25 cellular contexts compared by ENCODE assay signal in the genomic region with DNA sequence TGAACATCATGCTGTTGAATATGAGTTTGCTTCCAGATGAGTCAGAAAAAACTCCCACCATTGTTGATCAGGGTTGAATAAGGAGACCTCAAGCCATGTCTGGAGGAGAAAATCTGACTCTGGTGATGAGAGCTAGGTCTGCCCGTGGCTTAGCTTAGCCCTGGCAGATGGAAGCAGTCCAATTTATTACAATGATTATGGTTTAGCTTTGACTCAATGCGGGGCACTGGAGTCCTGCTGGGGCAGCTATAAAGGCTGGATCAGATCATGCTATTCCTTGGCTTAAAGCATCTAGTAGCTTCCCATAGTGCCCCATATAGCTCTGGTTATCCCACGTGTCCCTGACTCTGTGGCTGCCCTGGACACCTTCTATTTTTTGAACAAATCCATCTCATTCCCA.
"Had no signal": no experiment of that assay in that cellular context is flagged by ENCODE, and none has a peak within 500 bp of the region (broad histone marks: within the 10 kb centered on the region; RNA-seq: fewer than 3 reads in every experiment).

No MANE protein-coding gene starts in this region.

- DNase-seq: colonic mucosa; dermis blood vessel endothelial cell; effector memory CD4-positive, alpha-beta T cell; foreskin keratinocyte; heart right ventricle; hippocampal formation; left cardiac atrium; left lung; naive thymus-derived CD8-positive, alpha-beta T cell; nucleus accumbens; stimulated activated CD4-positive, alpha-beta T cell treated with anti-CD3 and anti-CD28 coated beads, Interleukin-12 subunit alpha, Interleukin-12 subunit beta, amount 100 ng/mL, for 4 hours; stimulated activated CD4-positive, alpha-beta T cell treated with anti-CD3 and anti-CD28 coated beads, Interleukin-1b, Interleukin-23, amount 100 ng/mL, for 48 hours; stimulated activated CD4-positive, alpha-beta T cell treated with anti-CD3 and anti-CD28 coated beads, Interleukin-4, amount 100 ng/mL, for 1 hour; stimulated activated CD8-positive, alpha-beta memory T cell treated with anti-CD3 and anti-CD28 coated beads, Interleukin-4, amount 100 ng/mL, for 48 hours; stimulated activated naive CD4-positive, alpha-beta T cell; stimulated activated naive CD8-positive, alpha-beta T cell treated with anti-CD3 and anti-CD28 coated beads, Interleukin-15, amount 100 ng/mL, for 72 hours; transverse colon; upper lobe of right lung had no signal

- H3K4me3 Mint-ChIP-seq: naive thymus-derived CD8-positive, alpha-beta T cell; stimulated activated naive CD8-positive, alpha-beta T cell treated with anti-CD3 and anti-CD28 coated beads, Interleukin-15, amount 100 ng/mL, for 72 hours had no signal

- H3K4me1 ChIP-seq: colonic mucosa, foreskin keratinocyte, left lung, prostate gland, upper lobe of right lung, vagina had no signal

- H3K36me3 Mint-ChIP-seq: naive thymus-derived CD8-positive, alpha-beta T cell had no signal

- H3K4me2 ChIP-seq: smooth muscle cell had no signal

- H3K9me3 ChIP-seq: colonic mucosa, esophagus muscularis mucosa, gastroesophageal sphincter, heart right ventricle, left lung, prostate gland, right atrium auricular region, suprapubic skin, transverse colon, upper lobe of right lung, vagina had no signal

- H3K36me3 ChIP-seq: colonic mucosa, esophagus muscularis mucosa, gastroesophageal sphincter, heart right ventricle, left lung, prostate gland, right atrium auricular region, suprapubic skin, transverse colon, upper lobe of right lung, vagina had no signal

- H3K27me3 ChIP-seq: right atrium auricular region, vagina had no signal

- H3K4me1 Mint-ChIP-seq: stimulated activated naive CD8-positive, alpha-beta T cell treated with anti-CD3 and anti-CD28 coated beads, Interleukin-15, amount 100 ng/mL, for 72 hours had no signal

- H3K27ac Mint-ChIP-seq: naive thymus-derived CD8-positive, alpha-beta T cell; stimulated activated naive CD8-positive, alpha-beta T cell treated with anti-CD3 and anti-CD28 coated beads, Interleukin-15, amount 100 ng/mL, for 72 hours had no signal

- H3K4me3 ChIP-seq: colonic mucosa, esophagus muscularis mucosa, gastroesophageal sphincter, heart right ventricle, left lung, prostate gland, right atrium auricular region, smooth muscle cell, suprapubic skin, transverse colon, upper lobe of right lung, vagina had no signal

- H3K9me3 Mint-ChIP-seq: naive thymus-derived CD8-positive, alpha-beta T cell; stimulated activated naive CD8-positive, alpha-beta T cell treated with anti-CD3 and anti-CD28 coated beads, Interleukin-15, amount 100 ng/mL, for 72 hours had no signal

- H3K27ac ChIP-seq: colonic mucosa, esophagus muscularis mucosa, foreskin keratinocyte, gastroesophageal sphincter, heart right ventricle, left lung, prostate gland, right atrium auricular region, suprapubic skin, transverse colon, upper lobe of right lung, vagina had no signal
